In the genomic region with DNA sequence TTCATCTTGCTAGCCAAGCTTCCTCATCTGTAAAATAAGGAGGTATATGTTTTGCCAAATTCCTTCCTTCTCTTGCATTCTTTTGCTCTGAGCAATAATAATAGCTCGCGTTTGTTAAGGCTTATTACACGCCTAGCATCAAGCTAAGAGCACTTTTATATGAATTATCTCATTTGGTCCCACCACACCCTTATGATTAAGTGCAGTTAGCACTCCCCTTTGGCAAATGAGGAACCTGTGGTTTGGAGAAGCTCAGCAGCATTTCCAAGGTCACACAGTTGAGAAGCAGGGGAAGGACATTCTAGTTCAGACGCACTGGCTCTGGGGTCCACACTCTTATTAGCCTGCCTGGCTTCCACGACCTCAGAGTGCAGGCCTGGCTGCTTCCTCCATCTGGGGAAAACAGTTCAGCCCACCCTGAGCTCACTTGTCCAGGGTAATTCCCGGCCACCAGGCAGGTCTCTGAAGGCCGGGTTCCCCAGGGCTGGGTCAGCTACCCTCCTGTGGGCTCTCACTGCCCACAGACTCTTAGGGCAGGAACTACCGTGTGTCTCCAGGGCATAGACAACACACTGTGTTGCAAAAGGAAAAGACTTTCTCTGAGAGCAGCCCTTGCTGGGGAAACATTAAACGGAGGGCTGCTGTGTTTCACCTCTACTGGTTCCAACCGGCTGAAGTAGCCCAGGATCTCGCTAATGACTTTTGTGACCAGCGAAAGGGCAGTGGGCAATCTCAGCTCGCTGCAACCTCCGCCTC, we compare ENCODE assay signal across 1 cellular context.
TF ChIP-seq lines count a peak whose summit lies in the region.

No MANE protein-coding gene starts in this region.

TF ChIP-seq in IMR-90, 13 proteins besides CTCF, POLR2A, EP300 and RAD21 (continued from another document):
- no peak for TF ChIP-seq NFE2L2 (IDR thresholded peaks at IDR 0.05; ENCODE audit: low read depth, low read length)
- TF ChIP-seq RCOR1 (IDR thresholded peaks at IDR 0.05; ENCODE audit: insufficient replicate concordance, low read length): no peak
- TF ChIP-seq, protein P1, sequence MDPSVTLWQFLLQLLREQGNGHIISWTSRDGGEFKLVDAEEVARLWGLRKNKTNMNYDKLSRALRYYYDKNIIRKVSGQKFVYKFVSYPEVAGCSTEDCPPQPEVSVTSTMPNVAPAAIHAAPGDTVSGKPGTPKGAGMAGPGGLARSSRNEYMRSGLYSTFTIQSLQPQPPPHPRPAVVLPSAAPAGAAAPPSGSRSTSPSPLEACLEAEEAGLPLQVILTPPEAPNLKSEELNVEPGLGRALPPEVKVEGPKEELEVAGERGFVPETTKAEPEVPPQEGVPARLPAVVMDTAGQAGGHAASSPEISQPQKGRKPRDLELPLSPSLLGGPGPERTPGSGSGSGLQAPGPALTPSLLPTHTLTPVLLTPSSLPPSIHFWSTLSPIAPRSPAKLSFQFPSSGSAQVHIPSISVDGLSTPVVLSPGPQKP (IDR thresholded peaks at IDR 0.05; ENCODE audit: borderline replicate concordance, low read depth, low read length): no peak
- TF ChIP-seq MAFK (IDR thresholded peaks at IDR 0.05; ENCODE audit: low read depth, low read length): no peak
- TF ChIP-seq CHD1 (IDR thresholded peaks at IDR 0.05; ENCODE audit: low read depth, low read length): no peak
